Comparison of ENCODE assay signal across 22 cellular contexts in the genomic region with DNA sequence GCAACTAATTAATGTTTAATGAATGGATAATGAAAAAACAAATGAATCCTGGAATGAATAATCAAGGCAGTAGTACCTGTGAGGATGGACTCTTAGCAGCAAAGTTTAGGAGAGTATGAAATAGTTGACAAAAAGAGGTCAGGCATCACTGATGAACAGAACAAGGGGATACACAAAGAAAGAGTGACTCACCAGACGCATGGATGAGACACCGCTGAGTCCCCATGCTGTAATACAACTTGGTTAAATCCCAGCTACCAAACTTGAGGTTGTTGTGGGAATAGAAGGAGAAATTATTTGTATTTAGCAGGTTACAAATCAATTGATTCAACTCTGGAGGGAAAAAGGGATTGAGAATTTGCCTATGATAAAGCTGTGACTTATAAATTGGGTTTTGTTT.
DNase-seq lines count a peak whose midpoint lies in the region; ATAC-seq and TF ChIP-seq lines count a peak whose summit lies in the region.
"Had no signal": no experiment of that assay in that cellular context is flagged by ENCODE, and none has a peak within 500 bp of the region (broad histone marks: within the 10 kb centered on the region; RNA-seq: fewer than 3 reads in every experiment).

No MANE protein-coding gene starts in this region.

- no peak for ATAC-seq in PC-3
- ATAC-seq in stimulated activated naive CD8-positive, alpha-beta T cell treated with anti-CD3 and anti-CD28 coated beads, Interleukin-15, Interleukin-2, amounts not matched to agents 100 U/mL and 50 U/mL, for 24 hours, result no peak
- ATAC-seq: CD8-positive, alpha-beta T cell had no signal

- no peaks in the 10 kb centered on the region for H3K79me2 ChIP-seq in PC-3 (ENCODE audit: low read length)

- H3K27ac ChIP-seq in PC-3 (ENCODE audit: low read length) (no peak overlapping the region), brain microvascular endothelial cell (no peak overlapping the region), ascending aorta (no peak overlapping the region), dorsolateral prefrontal cortex (no peak overlapping the region)
- H3K27ac ChIP-seq: BLaER1, KMS-11, Peyer's patch, SK-N-MC had no signal

- no TSS peak for BruUV-seq in PC-3 (replicated peaks; lab: Mats Ljungman, UMichigan)

- WGBS in lower leg skin, 2 donors, result 76 to 91% methylated on average over 2 of the region's 2 CpGs

- H3K9me2 ChIP-seq in PC-3 (replicated peaks; ENCODE audit: low read length), result no peaks in the 10 kb centered on the region

- CTCF ChIA-PET in PC-3 (lab: Charles Lee), result no interaction called here

- H3K4me1 ChIP-seq in PC-3 (ENCODE audit: insufficient read depth, low read length), result 0 out of 2 replicates have a peak, but pooled peaks cover 3% of the 10 kb centered on the region
- H3K4me1 ChIP-seq in ascending aorta, result no peaks in the 10 kb centered on the region
- H3K4me1 ChIP-seq: BLaER1, Peyer's patch had no signal

- no peak overlapping the region for H2AFZ ChIP-seq in PC-3 (ENCODE audit: low read length)

- peak; percentile 47 for DNase-seq in A172 (ENCODE audit: low spot score)
- DNase-seq in PC-3, result peak; percentile 47
- peak; percentile 38 for DNase-seq in brain microvascular endothelial cell
- DNase-seq in kidney epithelial cell (ENCODE audit: low read depth), result peak; percentile 4
- no peak for DNase-seq in stimulated activated naive CD8-positive, alpha-beta T cell treated with anti-CD3 and anti-CD28 coated beads, Interleukin-15, Interleukin-2, amounts not matched to agents 100 U/mL and 50 U/mL, for 24 hours
- no peak for DNase-seq in ascending aorta (ENCODE audit: low spot score in 2 of 2)
- DNase-seq in lower leg skin (ENCODE audit: low spot score in 2 of 2), result no peak
- no peak for DNase-seq in dorsolateral prefrontal cortex
- DNase-seq: CD8-positive, alpha-beta T cell; DMS53; H7; HFFc6; NCI-H1048; NCI-H1436 treated with DMSO at 0.1 percent for 48 hours; NCI-H2029; NCI-H446 treated with DMSO at 0.1 percent for 48 hours; NCI-H69; Peyer's patch; SHP77 had no signal

- H3K27me3 ChIP-seq in PC-3 (ENCODE audit: low read length) (no peaks in the 10 kb centered on the region), brain microvascular endothelial cell (replicated peaks) (no peaks in the 10 kb centered on the region), kidney epithelial cell (ENCODE audit: control insufficient read depth, insufficient read depth, low read length) (no peaks in the 10 kb centered on the region), ascending aorta (no peaks in the 10 kb centered on the region), dorsolateral prefrontal cortex (no peaks in the 10 kb centered on the region)
- H3K27me3 ChIP-seq: BLaER1, Peyer's patch had no signal

- POLR2A ChIA-PET in PC-3 (lab: Charles Lee; ENCODE audit: unreplicated experiment), result no interaction called here

- H3K4me2 ChIP-seq in PC-3 (ENCODE audit: low read length), result no peak overlapping the region
- H3K4me2 ChIP-seq: BLaER1, KMS-11 had no signal

- intact Hi-C loops in PC-3 (cut with micrococcal nuclease), result no loop called here
- intact Hi-C loops in ascending aorta (cut with DNase I), result no loop called here
- intact Hi-C loops in lower leg skin (cut with DNase I; ENCODE audit: low total_unique reads), result no loop called here
- intact Hi-C loops in dorsolateral prefrontal cortex (cut with DNase I), result no loop called here

- no peaks in the 10 kb centered on the region for H3K9me3 ChIP-seq in PC-3 (ENCODE audit: low read length)
- no peaks in the 10 kb centered on the region for H3K9me3 ChIP-seq in ascending aorta
- H3K9me3 ChIP-seq: BLaER1, Peyer's patch had no signal

- H4K20me1 ChIP-seq in PC-3 (ENCODE audit: low read length), result no peaks in the 10 kb centered on the region
- H4K20me1 ChIP-seq: BLaER1 had no signal

- H3K36me3 ChIP-seq in PC-3 (ENCODE audit: low read depth, low read length) (no peaks in the 10 kb centered on the region), brain microvascular endothelial cell (replicated peaks) (no peaks in the 10 kb centered on the region), kidney epithelial cell (ENCODE audit: control insufficient read depth, insufficient read depth, low read length) (no peaks in the 10 kb centered on the region), ascending aorta (no peaks in the 10 kb centered on the region)
- H3K36me3 ChIP-seq: BLaER1, Peyer's patch had no signal

- no peak for TF ChIP-seq CTCF in PC-3 (conservative IDR thresholded peaks at IDR 0.05; ENCODE audit: low read depth, low read length)
- no peak for TF ChIP-seq CTCF in brain microvascular endothelial cell (IDR thresholded peaks at IDR 0.05; ENCODE audit: low read depth, low read length, missing control alignments)
- TF ChIP-seq CTCF in kidney epithelial cell (IDR thresholded peaks at IDR 0.05; ENCODE audit: insufficient read depth, low read length, poor library complexity, severe bottlenecking), result no peak
- TF ChIP-seq CTCF in ascending aorta (IDR thresholded peaks at IDR 0.05), result no peak
- TF ChIP-seq CTCF in lower leg skin (IDR thresholded peaks at IDR 0.05), result no peak
- no peak for TF ChIP-seq CTCF in dorsolateral prefrontal cortex (IDR thresholded peaks at IDR 0.05 in 54 of 56, conservative IDR thresholded peaks at IDR 0.05 in 2 of 56; ENCODE audit: low read depth in 1 of 56, partially characterized antibody in 56 of 56)

- TF ChIP-seq POLR2A in lower leg skin (IDR thresholded peaks at IDR 0.05), result no peak

- no peak overlapping the region for H3K4me3 ChIP-seq in PC-3 (ENCODE audit: low read length)
- no peak overlapping the region for H3K4me3 ChIP-seq in brain microvascular endothelial cell (ENCODE audit: low read depth, low read length)
- no peak overlapping the region for H3K4me3 ChIP-seq in kidney epithelial cell (ENCODE audit: low read depth, low read length)
- no peak overlapping the region for H3K4me3 ChIP-seq in ascending aorta
- no peak overlapping the region for H3K4me3 ChIP-seq in lower leg skin (ENCODE audit: low read depth, poor library complexity, severe bottlenecking)
- no peak overlapping the region for H3K4me3 ChIP-seq in dorsolateral prefrontal cortex
- H3K4me3 ChIP-seq: BLaER1, Peyer's patch, SK-N-MC had no signal

- in situ Hi-C loops in brain microvascular endothelial cell (cut with HindIII; ENCODE audit: low pct_ligation_motif_present, low sequenced_read_pairs), result no loop called here

- H3K9ac ChIP-seq in PC-3 (ENCODE audit: low read length), result no peak overlapping the region
- H3K9ac ChIP-seq: BLaER1, KMS-11 had no signal

- no peaks in the 10 kb centered on the region for H3F3A ChIP-seq in PC-3 (ENCODE audit: low read length, unreplicated experiment)

Comparison
In these comparisons a context has a peak if more than half of its experiments do, and no peak if none do; other contexts are left out.
1. DNase-seq: peak in A172 (single experiment), PC-3 (single experiment), brain microvascular endothelial cell (single experiment) and kidney epithelial cell (single experiment); none in stimulated activated naive CD8-positive, alpha-beta T cell treated with anti-CD3 and anti-CD28 coated beads, Interleukin-15, Interleukin-2, amounts not matched to agents 100 U/mL and 50 U/mL, for 24 hours (single experiment), ascending aorta (0 of 2), lower leg skin (0 of 2) and dorsolateral prefrontal cortex (0 of 10).